ENCODE assay signal across 15 cellular contexts in the genomic region with DNA sequence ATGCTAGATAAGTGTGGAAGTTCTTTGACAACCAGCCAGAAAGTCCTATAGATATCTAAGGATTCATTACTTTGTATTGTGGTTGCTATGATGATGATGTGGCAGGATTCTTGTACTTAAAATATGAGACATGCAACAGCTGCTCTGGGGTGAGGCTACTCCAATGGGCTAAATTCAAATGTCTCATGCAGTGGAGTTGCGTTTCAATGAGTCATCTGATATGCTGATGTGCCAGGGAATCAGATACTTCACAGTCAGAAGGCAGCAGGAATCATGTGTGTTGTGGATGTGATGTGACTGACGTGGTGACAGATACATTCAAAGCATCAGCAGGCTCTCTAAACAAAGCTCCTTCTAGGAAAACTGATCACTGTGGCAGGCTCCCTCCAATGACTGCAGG.
DNase-seq lines count a peak whose midpoint lies in the region; ATAC-seq and TF ChIP-seq lines count a peak whose summit lies in the region.
"Had no signal": no experiment of that assay in that cellular context is flagged by ENCODE, and none has a peak within 500 bp of the region (broad histone marks: within the 10 kb centered on the region; RNA-seq: fewer than 3 reads in every experiment).

No MANE protein-coding gene starts in this region.

- H4K20me1 ChIP-seq in smooth muscle cell (ENCODE audit: low read depth) = no peaks in the 10 kb centered on the region

- DNase-seq in DMS53 (lab: John Stamatoyannopoulos, UW) (peak; percentile 51), DMS53 treated with DMSO at 0.1 percent for 48 hours (lab: John Stamatoyannopoulos, UW; ENCODE audit: unreplicated experiment) (no peak), SK-MEL-5 (ENCODE audit: low read depth, low spot score) (peak; percentile 11), fibroblast of villous mesenchyme (ENCODE audit: low read depth) (peak; percentile 96), smooth muscle cell (lab: John Stamatoyannopoulos, UW; ENCODE audit: unreplicated experiment) (no peak), NCI-H524 treated with DMSO at 0.1 percent for 48 hours (lab: John Stamatoyannopoulos, UW) (no peak), NCI-H1105 treated with DMSO at 0.1 percent for 48 hours (lab: John Stamatoyannopoulos, UW) (no peak)
- DNase-seq: adrenal gland, left ventricle myocardium superior, NCI-H82, T-cell had no signal

- peak overlapping the region; percentile 55 for H3K27ac ChIP-seq in smooth muscle cell (ENCODE audit: low read depth)
- H3K27ac ChIP-seq: 22Rv1, adrenal gland, right atrium auricular region had no signal

- no peak overlapping the region for H2AFZ ChIP-seq in smooth muscle cell (ENCODE audit: low read depth)

- no peak for TF ChIP-seq CTCF in fibroblast of villous mesenchyme (IDR thresholded peaks at IDR 0.05; ENCODE audit: insufficient read depth, low read depth, low read length)
- no peak for TF ChIP-seq CTCF in smooth muscle cell (IDR thresholded peaks at IDR 0.05; ENCODE audit: borderline replicate concordance, insufficient read depth, poor library complexity, severe bottlenecking)

- H3K4me1 ChIP-seq in smooth muscle cell (ENCODE audit: low read depth) = no peaks in the 10 kb centered on the region
- H3K4me1 ChIP-seq: adrenal gland, right atrium auricular region had no signal

- 31% methylated on average over 2 of the region's 2 CpGs for WGBS in smooth muscle cell (ENCODE audit: low lambda C conversion rate)

- no peaks in the 10 kb centered on the region for H3K36me3 ChIP-seq in smooth muscle cell (ENCODE audit: low read depth)
- H3K36me3 ChIP-seq: adrenal gland, right atrium auricular region had no signal

- H3K9ac ChIP-seq in smooth muscle cell (ENCODE audit: low read depth) = peak overlapping the region; percentile 3

- H3F3A ChIP-seq in smooth muscle cell (ENCODE audit: low read depth) = no peaks in the 10 kb centered on the region

- no peak for ATAC-seq in activated CD4-positive, CD25-positive, alpha-beta regulatory T cell treated with anti-CD3 and anti-CD28 coated beads, Interleukin-2, amount 50 U/mL, for 24 hours
- ATAC-seq: esophagus mucosa, left ventricle myocardium superior, T-cell had no signal

- no peaks in the 10 kb centered on the region for H3K9me3 ChIP-seq in smooth muscle cell (replicated peaks; ENCODE audit: low read depth)
- H3K9me3 ChIP-seq: adrenal gland, right atrium auricular region had no signal

- no peak overlapping the region for H3K4me3 ChIP-seq in fibroblast of villous mesenchyme (ENCODE audit: low read depth, low read length)
- no peak overlapping the region for H3K4me3 ChIP-seq in smooth muscle cell
- H3K4me3 ChIP-seq: adrenal gland, right atrium auricular region had no signal

- H3K27me3 ChIP-seq in smooth muscle cell (ENCODE audit: low read depth) = no peaks in the 10 kb centered on the region
- H3K27me3 ChIP-seq: adrenal gland, right atrium auricular region had no signal

- no peak overlapping the region for H3K4me2 ChIP-seq in smooth muscle cell

- H3K79me2 ChIP-seq in smooth muscle cell (ENCODE audit: low read depth) = no peaks in the 10 kb centered on the region

- in situ Hi-C loops in SK-MEL-5 (cut with HindIII; ENCODE audit: low pct_unique_long_range_greater_than_20kb, low sequenced_read_pairs) = no loop called here

Comparison
In these comparisons a context has a peak if more than half of its experiments do, and no peak if none do; other contexts are left out.
1. DNase-seq: peak in DMS53 (single experiment), SK-MEL-5 (single experiment) and fibroblast of villous mesenchyme (single experiment); none in DMS53 treated with DMSO at 0.1 percent for 48 hours (single experiment), smooth muscle cell (single experiment), NCI-H524 treated with DMSO at 0.1 percent for 48 hours (single experiment) and NCI-H1105 treated with DMSO at 0.1 percent for 48 hours (single experiment).